8 cellular contexts compared by ENCODE assay signal in genomic region chr14:73752297-73752992, GRCh38. TPM values are rescaled to one million over a fixed set of nuclear protein-coding genes. Genes with fewer than 3 reads are reported as not detected.
DNase-seq lines count a peak whose midpoint lies in the region; ATAC-seq and TF ChIP-seq lines count a peak whose summit lies in the region.

No MANE protein-coding gene starts in this region.

- intact Hi-C loops in CD4-positive, alpha-beta memory T cell (cut with micrococcal nuclease): no loop called here
- intact Hi-C loops in head of caudate nucleus (cut with DNase I): loop anchor here (5.0 to 10.0 kb wide), 2 partner anchors 35 to 202 kb away; partner anchors contain the start of genes COQ6 and FAM161B
- intact Hi-C loops in sigmoid colon (cut with DNase I): loop anchor here (5.0 kb wide), 1 partner anchor 35 kb away; no protein-coding TSS in a partner anchor

- TF ChIP-seq POLR2A in sigmoid colon (IDR thresholded peaks at IDR 0.05): no peak

- 21 to 41% methylated on average over 7 of the region's 7 CpGs for WGBS in sigmoid colon, 2 donors

- peak in 3 of 4 experiments; percentile 32 to 54 (median 52) for TF ChIP-seq CTCF in sigmoid colon (IDR thresholded peaks at IDR 0.05)

- H3K36me3 ChIP-seq in CD4-positive, alpha-beta memory T cell (ENCODE audit: insufficient read depth, low read length): no peaks in the 10 kb centered on the region
- H3K36me3 ChIP-seq in KOPT-K1 (ENCODE audit: insufficient read depth, low read length): no peaks in the 10 kb centered on the region
- H3K36me3 ChIP-seq in sigmoid colon: no peaks in the 10 kb centered on the region

- POLR2A ChIA-PET in CD4-positive, alpha-beta memory T cell (lab: Charles Lee; ENCODE audit: partially characterized antibody): interaction anchor here (1.0 to 15.6 kb wide), 10 partner anchors 7 to 45 kb away, joined by 3 to 465 read pairs (median 8); a partner anchor contains a TSS

- no peaks in the 10 kb centered on the region for H3K9me3 ChIP-seq in CD4-positive, alpha-beta memory T cell (ENCODE audit: control insufficient read depth in 1 of 2, low read length in 2 of 2)
- H3K9me3 ChIP-seq in KOPT-K1 (ENCODE audit: insufficient read depth, low read length, poor library complexity, severe bottlenecking) (no peaks in the 10 kb centered on the region), sigmoid colon (no peaks in the 10 kb centered on the region)

- peak overlapping the region in 1 of 2 donors; percentile 53 for H3K4me3 ChIP-seq in CD4-positive, alpha-beta memory T cell (ENCODE audit: low read length in 2 of 2)
- peak overlapping the region in 1 of 4 donors; percentile 35 for H3K4me3 ChIP-seq in sigmoid colon

- H3K27me3 ChIP-seq in CD4-positive, alpha-beta memory T cell (ENCODE audit: insufficient read depth, low read length): no peaks in the 10 kb centered on the region
- H3K27me3 ChIP-seq in sigmoid colon: no peaks in the 10 kb centered on the region

- no peaks in the 10 kb centered on the region for H3K9me3 Mint-ChIP-seq in CD4-positive, alpha-beta memory T cell

- no peaks in the 10 kb centered on the region for H3K27me3 Mint-ChIP-seq in CD4-positive, alpha-beta memory T cell

- peak; percentile 50 to 72 (median 55) for DNase-seq in CD4-positive, alpha-beta memory T cell
- peak; percentile 42 for DNase-seq in activated naive CD4-positive, alpha-beta T cell treated with anti-CD3 and anti-CD28 coated beads, Interleukin-2, amount 50 U/mL, for 16 hours
- DNase-seq in head of caudate nucleus (peak in 35 of 42 donors; percentile 44 to 86 (median 63)), sigmoid colon (peak; percentile 96), GF-D8 (lab: John Stamatoyannopoulos, UW) (no peak), cortex of kidney (lab: John Stamatoyannopoulos, UW) (no peak)

- H3K4me1 Mint-ChIP-seq in CD4-positive, alpha-beta memory T cell: peaks cover 79 to 100% (median 94%) of the 10 kb centered on the region in 4 donors

- CTCF ChIA-PET in CD4-positive, alpha-beta memory T cell (lab: Charles Lee; ENCODE audit: partially characterized antibody): interaction anchor here (0.7 to 10.2 kb wide), 8 partner anchors 9 to 283 kb away, joined by 3 to 175 read pairs (median 13); no protein-coding TSS in a partner anchor

- H3K36me3 Mint-ChIP-seq in CD4-positive, alpha-beta memory T cell: peaks cover 0 to 6% of the 10 kb centered on the region in 2 donors

- H3K27ac Mint-ChIP-seq in CD4-positive, alpha-beta memory T cell: peak overlapping the region; percentile 92 to 99 (median 98)

- peak overlapping the region; percentile 98 for H3K27ac ChIP-seq in CD4-positive, alpha-beta memory T cell (ENCODE audit: low read depth, low read length)
- peak overlapping the region; percentile 87 for H3K27ac ChIP-seq in KOPT-K1 (ENCODE audit: low read depth, low read length, poor library complexity, severe bottlenecking)
- H3K27ac ChIP-seq in sigmoid colon: peak overlapping the region; percentile 99 to 100 (median 100)

- H3K4me3 Mint-ChIP-seq in CD4-positive, alpha-beta memory T cell: peak overlapping the region; percentile 67 to 94 (median 80)

- no peak for ATAC-seq in GM18511 (IDR thresholded peaks at IDR 0.05; ENCODE audit: unreplicated experiment)

- TF ChIP-seq EP300 in sigmoid colon (IDR thresholded peaks at IDR 0.05): peak in 2 of 4 donors; percentile 33 to 38

- peaks cover 99% of the 10 kb centered on the region for H3K4me1 ChIP-seq in CD4-positive, alpha-beta memory T cell (ENCODE audit: insufficient read depth, low read length)
- H3K4me1 ChIP-seq in sigmoid colon: peaks cover 0 to 100% (median 99%) of the 10 kb centered on the region in 4 donors

RNA-seq across cellular contexts. Expression of gene PNMA1, which starts 38.3 kb away (rescaled TPM):
- 10 to 100 TPM; 53.3 to 59.3 TPM for total RNA-seq in CD4-positive, alpha-beta memory T cell
- polyA plus RNA-seq in CD4-positive, alpha-beta memory T cell: 10 to 100 TPM; 47.8 to 56.3 TPM
- total RNA-seq in sigmoid colon: 10 to 100 TPM; 33.5 to 63.1 (median 37.3) TPM
- polyA plus RNA-seq in sigmoid colon: 10 to 100 TPM; 11.4 to 20.4 (median 16.9) TPM

Comparison
In these comparisons a context has a peak if more than half of its experiments do, and no peak if none do; other contexts are left out.
1. DNase-seq: peak in CD4-positive, alpha-beta memory T cell (5 of 5), activated naive CD4-positive, alpha-beta T cell treated with anti-CD3 and anti-CD28 coated beads, Interleukin-2, amount 50 U/mL, for 16 hours (single experiment), head of caudate nucleus (35 of 42) and sigmoid colon (single experiment); none in GF-D8 (single experiment) and cortex of kidney (single experiment).
2. Peak in every context shown above with its lines, with median percentiles within 50 percentile points of each other: H3K27ac ChIP-seq.